In the genomic region with DNA sequence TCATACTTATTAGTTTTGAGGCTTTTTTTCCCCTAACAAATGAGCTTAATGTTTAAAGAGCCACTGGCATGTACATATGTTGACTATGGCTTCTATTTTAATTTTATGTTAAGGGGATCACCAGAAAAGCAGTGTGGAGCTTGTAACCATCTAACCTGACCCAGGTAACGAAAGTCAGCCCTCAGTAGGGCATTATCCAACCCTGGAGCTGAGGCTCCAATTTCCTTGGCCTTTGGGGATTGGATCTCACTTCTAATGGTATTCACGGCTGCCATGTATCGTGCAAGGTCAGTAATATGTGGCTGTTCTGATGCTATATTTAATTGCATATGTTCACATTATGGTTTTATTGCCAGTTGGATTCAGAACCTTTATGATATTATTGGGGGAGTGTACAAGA, we compare ENCODE assay signal across 26 cellular contexts.
"Had no signal": no experiment of that assay in that cellular context is flagged by ENCODE, and none has a peak within 500 bp of the region (broad histone marks: within the 10 kb centered on the region; RNA-seq: fewer than 3 reads in every experiment).

No MANE protein-coding gene starts in this region.

- H3K4me3 Mint-ChIP-seq: dendritic cell treated with granulocyte-macrophage colony-stimulating factor and Interleukin-4, amounts not matched to agents 40 ng/mL and 50 ng/mL, for 4 days; effector memory CD8-positive, alpha-beta T cell; endodermal cell had no signal

- DNase-seq: colonic mucosa; cortex of kidney; dermis blood vessel endothelial cell; dorsolateral prefrontal cortex; effector CD4-positive, alpha-beta T cell; effector CD8-positive, alpha-beta T cell; effector memory CD4-positive, alpha-beta T cell; effector memory CD8-positive, alpha-beta T cell; endodermal cell; erythroblast; esophagus squamous epithelium; foreskin fibroblast; foreskin keratinocyte; foreskin melanocyte; gastrocnemius medialis; glutamatergic neuron; head of caudate nucleus; heart left ventricle; heart right ventricle had no signal

- H3K27ac ChIP-seq: colonic mucosa, coronary artery, dorsolateral prefrontal cortex, epithelial cell of prostate, esophagus muscularis mucosa, esophagus squamous epithelium, foreskin keratinocyte, gastrocnemius medialis, gastroesophageal sphincter, heart left ventricle, heart right ventricle, hepatocyte had no signal

- H2AFZ ChIP-seq: hepatocyte had no signal

- H3K27me3 ChIP-seq: colonic mucosa, dorsolateral prefrontal cortex, esophagus muscularis mucosa, esophagus squamous epithelium, foreskin keratinocyte, gastrocnemius medialis, gastroesophageal sphincter, heart left ventricle, heart right ventricle, hepatocyte had no signal

- H3K27ac Mint-ChIP-seq: dendritic cell treated with granulocyte-macrophage colony-stimulating factor and Interleukin-4, amounts not matched to agents 40 ng/mL and 50 ng/mL, for 4 days; effector memory CD8-positive, alpha-beta T cell; endodermal cell had no signal

- H3K9me3 Mint-ChIP-seq: dendritic cell treated with granulocyte-macrophage colony-stimulating factor and Interleukin-4, amounts not matched to agents 40 ng/mL and 50 ng/mL, for 4 days; effector memory CD8-positive, alpha-beta T cell; endodermal cell had no signal

- H3K4me2 ChIP-seq: hepatocyte had no signal

- H3K4me1 Mint-ChIP-seq: endodermal cell had no signal

- H3K4me1 ChIP-seq: colonic mucosa, esophagus muscularis mucosa, esophagus squamous epithelium, foreskin keratinocyte, gastrocnemius medialis, gastroesophageal sphincter, heart left ventricle, heart right ventricle had no signal

- H3K4me3 ChIP-seq: colonic mucosa, coronary artery, dorsolateral prefrontal cortex, esophagus muscularis mucosa, esophagus squamous epithelium, gastrocnemius medialis, gastroesophageal sphincter, heart left ventricle, heart right ventricle, hepatocyte had no signal

- H3K79me2 ChIP-seq: hepatocyte had no signal

- H3K27me3 Mint-ChIP-seq: dendritic cell treated with granulocyte-macrophage colony-stimulating factor and Interleukin-4, amounts not matched to agents 40 ng/mL and 50 ng/mL, for 4 days; effector memory CD8-positive, alpha-beta T cell had no signal

- ATAC-seq: effector memory CD8-positive, alpha-beta T cell; esophagus mucosa; foreskin keratinocyte; gastrocnemius medialis; gastroesophageal sphincter; heart left ventricle; heart right ventricle had no signal

- H3K9me3 ChIP-seq: colonic mucosa, esophagus muscularis mucosa, esophagus squamous epithelium, gastrocnemius medialis, gastroesophageal sphincter, heart left ventricle, heart right ventricle had no signal

- H3K36me3 ChIP-seq: colonic mucosa, esophagus muscularis mucosa, esophagus squamous epithelium, gastrocnemius medialis, gastroesophageal sphincter, heart left ventricle, heart right ventricle had no signal
